13 cellular contexts compared by ENCODE assay signal in the genomic region with DNA sequence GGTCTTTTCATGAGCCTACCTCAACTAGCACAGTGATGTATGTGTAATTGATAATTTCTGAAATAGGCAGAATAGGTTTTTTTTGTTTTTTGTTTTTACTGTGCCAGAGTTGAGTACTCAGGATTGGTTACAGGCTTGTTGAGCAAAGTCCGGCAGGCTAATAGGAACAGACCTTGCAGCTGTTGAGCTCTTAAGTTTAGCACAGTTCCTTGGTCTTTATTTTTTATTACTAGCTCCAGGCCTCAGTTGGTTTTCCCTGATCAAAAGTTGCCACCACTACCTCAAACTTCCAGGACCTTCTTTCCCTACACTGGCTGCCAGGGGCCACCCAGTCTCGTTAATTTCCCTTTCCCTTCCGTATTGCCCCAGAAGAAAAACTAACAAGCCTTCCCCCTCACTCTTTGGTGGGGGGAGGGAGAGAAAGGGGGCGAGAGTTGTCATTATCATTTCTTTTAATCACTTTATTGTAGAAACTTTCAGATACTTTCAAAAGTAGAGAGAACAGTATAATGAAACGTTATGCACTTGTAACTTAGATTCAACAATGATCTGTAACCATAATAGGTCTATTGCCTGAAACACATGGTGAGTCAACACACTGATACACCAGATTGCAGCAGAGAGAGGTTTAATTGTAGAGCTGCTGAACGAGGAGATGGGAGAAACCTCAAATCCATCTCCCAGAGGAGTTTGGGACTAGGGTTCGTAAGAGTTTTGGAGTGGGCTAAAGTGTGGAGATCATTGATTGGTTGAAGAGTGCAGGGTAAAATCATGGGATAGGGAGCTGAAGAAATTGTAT. TPM values are rescaled to one million over a fixed set of nuclear protein-coding genes. Genes with fewer than 3 reads are reported as not detected.
DNase-seq lines count a peak whose midpoint lies in the region; ATAC-seq and TF ChIP-seq lines count a peak whose summit lies in the region.
"Had no signal": no experiment of that assay in that cellular context is flagged by ENCODE, and none has a peak within 500 bp of the region (broad histone marks: within the 10 kb centered on the region; RNA-seq: fewer than 3 reads in every experiment).

No MANE protein-coding gene starts in this region.

- H3K4me1 Mint-ChIP-seq in activated CD4-positive, alpha-beta T cell treated with anti-CD3 and anti-CD28 coated beads for 36 hours, result peaks cover 54% of the 10 kb centered on the region
- H3K4me1 Mint-ChIP-seq in T-helper 2 cell treated with Interferon-gamma antibody and Interleukin-4, amounts not matched to agents 5 μg/mL and 100 μg/mL, for 36 hours (ENCODE audit: low read depth), result peaks cover 39% of the 10 kb centered on the region

- peaks cover 4% of the 10 kb centered on the region for H3K36me3 Mint-ChIP-seq in activated CD4-positive, alpha-beta T cell treated with anti-CD3 and anti-CD28 coated beads for 36 hours (ENCODE audit: low read depth)
- H3K36me3 Mint-ChIP-seq in T-helper 2 cell treated with Interferon-gamma antibody and Interleukin-4, amounts not matched to agents 5 μg/mL and 100 μg/mL, for 36 hours (ENCODE audit: low read depth), result peaks cover 16% of the 10 kb centered on the region

- H3K27me3 Mint-ChIP-seq in activated CD4-positive, alpha-beta T cell treated with anti-CD3 and anti-CD28 coated beads for 36 hours, result no peaks in the 10 kb centered on the region
- H3K27me3 Mint-ChIP-seq in T-helper 2 cell treated with Interferon-gamma antibody and Interleukin-4, amounts not matched to agents 5 μg/mL and 100 μg/mL, for 36 hours (ENCODE audit: low read depth), result peaks cover 3% of the 10 kb centered on the region

- H3K36me3 ChIP-seq in esophagus muscularis mucosa (no peaks in the 10 kb centered on the region), spleen (peaks cover 0 to 5% (median 0%) of the 10 kb centered on the region in 6 donors), mucosa of descending colon (ENCODE audit: low read depth) (no peaks in the 10 kb centered on the region)
- H3K36me3 ChIP-seq: breast epithelium, thoracic aorta had no signal

- no peak for TF ChIP-seq EP300 in esophagus muscularis mucosa (IDR thresholded peaks at IDR 0.05)

- POLR2A ChIA-PET in activated CD4-positive, alpha-beta T cell treated with anti-CD3 and anti-CD28 coated beads for 36 hours (lab: Charles Lee), result interaction anchor here (0.6 to 0.7 kb wide), 2 partner anchors 44 to 656 kb away, joined by 3 to 4 read pairs; no protein-coding TSS in a partner anchor

- H3K9me3 Mint-ChIP-seq in activated CD4-positive, alpha-beta T cell treated with anti-CD3 and anti-CD28 coated beads for 36 hours (ENCODE audit: low read depth), result no peaks in the 10 kb centered on the region
- no peaks in the 10 kb centered on the region for H3K9me3 Mint-ChIP-seq in T-helper 2 cell treated with Interferon-gamma antibody and Interleukin-4, amounts not matched to agents 5 μg/mL and 100 μg/mL, for 36 hours

- H3K9me3 ChIP-seq in esophagus muscularis mucosa (no peaks in the 10 kb centered on the region), spleen (no peaks in the 10 kb centered on the region), mucosa of descending colon (no peaks in the 10 kb centered on the region)
- H3K9me3 ChIP-seq: breast epithelium, HAP-1, thoracic aorta had no signal

- TF ChIP-seq POLR2A in esophagus muscularis mucosa (IDR thresholded peaks at IDR 0.05; ENCODE audit: low read depth), result no peak
- TF ChIP-seq POLR2A in spleen (IDR thresholded peaks at IDR 0.05), result no peak

- no peak for ATAC-seq in activated CD4-positive, alpha-beta T cell treated with anti-CD3 and anti-CD28 coated beads for 36 hours
- no peak for ATAC-seq in mucosa of descending colon

- no peak for TF ChIP-seq CTCF in esophagus muscularis mucosa (IDR thresholded peaks at IDR 0.05)
- TF ChIP-seq CTCF in spleen (IDR thresholded peaks at IDR 0.05 in 8 of 11, conservative IDR thresholded peaks at IDR 0.05 in 3 of 11), result no peak
- no peak for TF ChIP-seq CTCF in mucosa of descending colon (IDR thresholded peaks at IDR 0.05)

- H3K27me3 ChIP-seq in esophagus muscularis mucosa, result no peaks in the 10 kb centered on the region
- H3K27me3 ChIP-seq in spleen (replicated peaks in 1 of 7), result no peaks in the 10 kb centered on the region
- H3K27me3 ChIP-seq: breast epithelium had no signal

- CTCF ChIA-PET in activated CD4-positive, alpha-beta T cell treated with anti-CD3 and anti-CD28 coated beads for 36 hours (lab: Charles Lee), result interaction anchor here (0.9 to 1.8 kb wide), 4 partner anchors 16 to 299 kb away, joined by 3 to 5 read pairs (median 4); no protein-coding TSS in a partner anchor

- intact Hi-C loops in activated CD4-positive, alpha-beta T cell treated with anti-CD3 and anti-CD28 coated beads for 36 hours (cut with DNase I, micrococcal nuclease), result loop anchor here in 1 of 2 experiments (1.0 kb wide), 1 partner anchor 19 kb away; no protein-coding TSS in a partner anchor
- intact Hi-C loops in esophagus muscularis mucosa (cut with DNase I) (no loop called here), spleen (cut with DNase I; ENCODE audit: low total_unique reads) (no loop called here), mucosa of descending colon (cut with DNase I, micrococcal nuclease) (no loop called here)

- H3K4me1 ChIP-seq in esophagus muscularis mucosa (peaks cover 6 to 23% (median 20%) of the 10 kb centered on the region in 4 donors), spleen (peaks cover 11 to 64% (median 43%) of the 10 kb centered on the region in 6 donors), mucosa of descending colon (ENCODE audit: low read depth) (peaks cover 21% of the 10 kb centered on the region)

- no peak overlapping the region for H3K27ac ChIP-seq in esophagus muscularis mucosa (replicated peaks in 1 of 4)
- H3K27ac ChIP-seq in spleen, result peak overlapping the region; percentile 3 to 100 (median 98)
- H3K27ac ChIP-seq: breast epithelium, thoracic aorta had no signal

- H3K4me3 ChIP-seq in esophagus muscularis mucosa, result no peak overlapping the region
- peak overlapping the region in 1 of 8 donors; percentile 87 for H3K4me3 ChIP-seq in spleen
- no peak overlapping the region for H3K4me3 ChIP-seq in mucosa of descending colon
- H3K4me3 ChIP-seq: breast epithelium, HAP-1, thoracic aorta had no signal

- 85% methylated on average over 7 of the region's 7 CpGs for WGBS in esophagus muscularis mucosa
- 66 to 84% (median 80%) methylated on average over 7 of the region's 7 CpGs for WGBS in spleen, 5 donors

- no peak for DNase-seq in activated CD4-positive, alpha-beta T cell treated with anti-CD3 and anti-CD28 coated beads for 36 hours
- no peak for DNase-seq in activated CD4-positive, alpha-beta T cell treated with anti-CD3 and anti-CD28 coated beads for 1 hour
- DNase-seq in T-helper 2 cell treated with Interferon-gamma antibody and Interleukin-4, amounts not matched to agents 5 μg/mL and 100 μg/mL, for 36 hours (ENCODE audit: low spot score), result no peak
- DNase-seq in esophagus muscularis mucosa (ENCODE audit: extremely low spot score) (peak; percentile 82), spleen (no peak), NCI-H82 treated with DMSO at 0.1 percent for 48 hours (lab: John Stamatoyannopoulos, UW; ENCODE audit: unreplicated experiment) (no peak), mucosa of descending colon (no peak)
- no peak for DNase-seq in stimulated activated naive CD4-positive, alpha-beta T cell (lab: John Stamatoyannopoulos, UW)
- DNase-seq: DMS153, mesendoderm had no signal

- H3K4me3 Mint-ChIP-seq in activated CD4-positive, alpha-beta T cell treated with anti-CD3 and anti-CD28 coated beads for 36 hours, result peak overlapping the region; percentile 27
- peak overlapping the region; percentile 59 for H3K4me3 Mint-ChIP-seq in T-helper 2 cell treated with Interferon-gamma antibody and Interleukin-4, amounts not matched to agents 5 μg/mL and 100 μg/mL, for 36 hours

- H3K27ac Mint-ChIP-seq in activated CD4-positive, alpha-beta T cell treated with anti-CD3 and anti-CD28 coated beads for 36 hours, result peak overlapping the region; percentile 76
- peak overlapping the region; percentile 66 for H3K27ac Mint-ChIP-seq in T-helper 2 cell treated with Interferon-gamma antibody and Interleukin-4, amounts not matched to agents 5 μg/mL and 100 μg/mL, for 36 hours

RNA-seq across cellular contexts. Expression of gene RNF149, which starts 2.3 kb away (rescaled TPM):
- 10 to 100 TPM; 23.4 to 29.5 TPM for total RNA-seq in activated CD4-positive, alpha-beta T cell treated with anti-CD3 and anti-CD28 coated beads for 36 hours
- total RNA-seq in esophagus muscularis mucosa (10 to 100 TPM; 29.5 to 66.6 (median 40.0) TPM), spleen (100 to 1,000 TPM; 141 to 398 (median 234) TPM), mucosa of descending colon (10 to 100 TPM; 50.5 to 62.5 (median 56.3) TPM)
- 10 to 100 TPM; 31.8 to 64.1 (median 54.2) TPM for polyA plus RNA-seq in spleen

RNA-seq across cellular contexts. Expression of gene CNOT11, which starts 58.1 kb away (rescaled TPM):
- 100 to 1,000 TPM in 1 of 2 experiments, 10 to 100 TPM in 1; 57.9 to 106 TPM for total RNA-seq in activated CD4-positive, alpha-beta T cell treated with anti-CD3 and anti-CD28 coated beads for 36 hours
- 10 to 100 TPM; 25.7 to 35.8 (median 29.0) TPM for total RNA-seq in esophagus muscularis mucosa
- 10 to 100 TPM; 29.8 to 36.4 (median 34.1) TPM for total RNA-seq in spleen
- polyA plus RNA-seq in spleen, result 10 to 100 TPM; 17.9 to 22.7 (median 20.1) TPM
- total RNA-seq in mucosa of descending colon, result 10 to 100 TPM; 39.3 to 56.7 (median 54.4) TPM

Comparison
In these comparisons a context has a peak if more than half of its experiments do, and no peak if none do; other contexts are left out.
1. H3K27ac ChIP-seq: peak in spleen (8 of 8); none in esophagus muscularis mucosa (0 of 4).